In genomic region chr7:142956951-142957623, GRCh38 we compare ENCODE assay signal across 21 cellular contexts. TPM values are rescaled to one million over a fixed set of nuclear protein-coding genes. Genes with fewer than 3 reads are reported as not detected.
DNase-seq lines count a peak whose midpoint lies in the region; ATAC-seq, FAIRE-seq and TF ChIP-seq lines count a peak whose summit lies in the region.
"Had no signal": no experiment of that assay in that cellular context is flagged by ENCODE, and none has a peak within 500 bp of the region (broad histone marks: within the 10 kb centered on the region; RNA-seq: fewer than 3 reads in every experiment).

No MANE protein-coding gene starts in this region.

- TF ChIP-seq EP300 in A549 (IDR thresholded peaks at IDR 0.05), result no peak

- H3K27me3 ChIP-seq in HUES6 (ENCODE audit: control insufficient read depth, insufficient read depth, low read length), result no peaks in the 10 kb centered on the region
- H3K27me3 ChIP-seq in left lung, result no peaks in the 10 kb centered on the region
- H3K27me3 ChIP-seq: testis had no signal

- DNase-seq in A549 (ENCODE audit: low read depth in 1 of 2, low spot score in 1 of 2) (peak; percentile 8 to 18), amniotic epithelial cell (ENCODE audit: low read depth) (peak; percentile 87), left lung (no peak), NCI-H2029 treated with DMSO at 0.1 percent for 48 hours (lab: John Stamatoyannopoulos, UW) (no peak), G401 (ENCODE audit: low spot score) (no peak), NCI-H146 (lab: John Stamatoyannopoulos, UW) (no peak)
- DNase-seq: activated CD8-positive, alpha-beta memory T cell treated with anti-CD3 and anti-CD28 coated beads, Interleukin-2, amount 50 U/mL, for 48 hours; cerebellar nuclear complex; HCEC 1CT; hippocampal formation; Karpas-422; midbrain; NCI-H2081 treated with DMSO at 0.1 percent for 48 hours; stimulated activated CD4-positive, alpha-beta T cell treated with anti-CD3 and anti-CD28 coated beads, Interleukin-15, amount 100 ng/mL, for 24 hours; testis had no signal

- TF ChIP-seq RAD21 in A549 (conservative IDR thresholded peaks at IDR 0.05 in 1 of 2, IDR thresholded peaks at IDR 0.05 in 1 of 2), result no peak

- H3K4me3 ChIP-seq in A549 (no peak overlapping the region), HUES6 (ENCODE audit: low read depth, low read length) (no peak overlapping the region; the same call in 1 of the 2 replicates), left lung (no peak overlapping the region)
- H3K4me3 ChIP-seq: testis had no signal

- in situ Hi-C loops in G401 (cut with HindIII; ENCODE audit: low sequenced_read_pairs), result no loop called here

- H3K9me3 ChIP-seq in A549 (no peaks in the 10 kb centered on the region; the same call in 2 of the 3 replicates), HUES6 (ENCODE audit: control insufficient read depth, insufficient read depth, low read depth, low read length) (peaks cover 15% of the 10 kb centered on the region), left lung (peaks cover 0 to 18% of the 10 kb centered on the region in 2 donors)
- H3K9me3 ChIP-seq: testis had no signal

- ATAC-seq in A549 (peak; percentile 46 to 54; a peak in 3 of 6 replicates), left lung (peak; percentile 80), HG03354 (IDR thresholded peaks at IDR 0.05; ENCODE audit: poor library complexity, severe bottlenecking, unreplicated experiment) (no peak)
- ATAC-seq: activated CD4-positive, CD25-positive, alpha-beta regulatory T cell treated with anti-CD3 and anti-CD28 coated beads, Interleukin-2, amount 50 U/mL, for 24 hours; activated naive CD4-positive, alpha-beta T cell treated with anti-CD3 and anti-CD28 coated beads, Interleukin-2, amount 50 U/mL, for 72 hours had no signal

- 0 out of 3 replicates have a peak, but pooled peaks cover 6% of the 10 kb centered on the region for H3K4me1 ChIP-seq in A549
- H3K4me1 ChIP-seq in HUES6 (ENCODE audit: control insufficient read depth, insufficient read depth, low read length), result peaks cover 34% of the 10 kb centered on the region
- no peaks in the 10 kb centered on the region for H3K4me1 ChIP-seq in left lung

- TF ChIP-seq POLR2A in A549 (IDR thresholded peaks at IDR 0.05; ENCODE audit: low read length), result no peak

- POLR2A ChIA-PET in A549 (lab: Yijun Ruan, JAX), result no interaction called here

- no peak for FAIRE-seq in A549 (lab: Jason Lieb, UNC)

- peak overlapping the region; percentile 8 for H3K9ac ChIP-seq in HUES6 (ENCODE audit: low read length)

- peaks cover 18% of the 10 kb centered on the region; the same call in 1 of the 2 replicates for H3K36me3 ChIP-seq in HUES6 (ENCODE audit: control insufficient read depth, insufficient read depth, low read length)
- no peaks in the 10 kb centered on the region for H3K36me3 ChIP-seq in left lung

- CTCF ChIA-PET in A549 (lab: Yijun Ruan, JAX), result no interaction called here

- 6% methylated on average over 3 of the region's 3 CpGs for WGBS in A549 (ENCODE audit: missing lambda C conversion rate)

- intact Hi-C loops in left lung (cut with DNase I), result no loop called here

- H3K27ac ChIP-seq in A549 (no peak overlapping the region; a peak in 1 of 6 replicates), HUES6 (ENCODE audit: low read depth, low read length) (peak overlapping the region; percentile 49; the same call in 1 of the 2 replicates), left lung (no peak overlapping the region)

- peak overlapping the region; percentile 41; the same call in 1 of the 3 replicates for H3K4me2 ChIP-seq in A549

- no peak for TF ChIP-seq CTCF in A549 (IDR thresholded peaks at IDR 0.05)
- no peak for TF ChIP-seq CTCF in left lung (IDR thresholded peaks at IDR 0.05)

TF ChIP-seq in A549, 52 proteins besides CTCF, POLR2A, EP300 and RAD21:
- TF ChIP-seq ZNF302 (CRISPR knock-in tag; IDR thresholded peaks at IDR 0.05) (no peak), FOSB (CRISPR knock-in tag; IDR thresholded peaks at IDR 0.05) (no peak), RARB (CRISPR knock-in tag; IDR thresholded peaks at IDR 0.05) (no peak)
TF ChIP-seq in A549: peak in this region for 0.

RNA-seq across cellular contexts. Expression of gene KEL, which starts 5.1 kb away (rescaled TPM):
- polyA plus RNA-seq in A549 (2011; rRNA removed) (0.14 and 0.33 TPM in 2 replicates), A549 (2017; fragmentation: RNase III; extraction: RNeasy Plus Mini Kit Qiagen cat#74134 plus additional on column Dnase treatment) (not detected in 3 replicates)
- polyA plus RNA-seq in A549 (2012; cell fraction: cytosol; rRNA removed), result 0.01 TPM in 2 replicates
- polyA plus RNA-seq in A549 (2012; cell fraction: nucleus; rRNA removed), result 0.15 and 0.16 TPM in 2 replicates
- not detected in 2 replicates for polyA minus RNA-seq in A549 (2011; rRNA and poly(A)+ RNA removed)
- total RNA-seq in left lung, result under 1 TPM; 0.58 to 0.96 TPM
- not detected in 2 replicates for total RNA-seq in G401 (2014; rRNA removed; shearing (Covaris generic))

RNA-seq across cellular contexts. Expression of gene LLCFC1, which starts 17.8 kb away (rescaled TPM):
- polyA plus RNA-seq in A549 (2011; rRNA removed), result not detected in 2 replicates
- not detected in 2 replicates for polyA plus RNA-seq in A549 (2012; cell fraction: cytosol; rRNA removed)
- polyA plus RNA-seq in A549 (2012; cell fraction: nucleus; rRNA removed), result not detected in 2 replicates
- polyA plus RNA-seq in A549 (2017; fragmentation: RNase III; extraction: RNeasy Plus Mini Kit Qiagen cat#74134 plus additional on column Dnase treatment), result not detected in 3 replicates
- polyA minus RNA-seq in A549 (2011; rRNA and poly(A)+ RNA removed), result not detected in 2 replicates
- under 1 TPM in 1 of 2 donors, not detected in 1; 0.37 TPM for total RNA-seq in left lung
- not detected in 2 replicates for total RNA-seq in G401 (2014; rRNA removed; shearing (Covaris generic))
- total RNA-seq: activated naive CD4-positive, alpha-beta T cell treated with anti-CD3 and anti-CD28 coated beads, Interleukin-2, amount 50 U/mL, for 72 hours; posterior vena cava had no signal
- polyA plus RNA-seq: esophagus had no signal

RNA-seq across cellular contexts. Expression of gene TRPV5, which starts 23.5 kb away (rescaled TPM):
- polyA plus RNA-seq in A549 (2011; rRNA removed), result not detected in 2 replicates
- not detected in 2 replicates for polyA plus RNA-seq in A549 (2012; cell fraction: cytosol; rRNA removed)
- 0.02 TPM in 1 of 2 replicates, not detected in the other for polyA plus RNA-seq in A549 (2012; cell fraction: nucleus; rRNA removed)
- not detected in 3 replicates for polyA plus RNA-seq in A549 (2017; fragmentation: RNase III; extraction: RNeasy Plus Mini Kit Qiagen cat#74134 plus additional on column Dnase treatment)
- not detected in 2 replicates for polyA minus RNA-seq in A549 (2011; rRNA and poly(A)+ RNA removed)
- not detected for total RNA-seq in left lung
- total RNA-seq in G401 (2014; rRNA removed; shearing (Covaris generic)), result not detected in 2 replicates
- total RNA-seq: activated naive CD4-positive, alpha-beta T cell treated with anti-CD3 and anti-CD28 coated beads, Interleukin-2, amount 50 U/mL, for 72 hours; posterior vena cava had no signal
- polyA plus RNA-seq: esophagus had no signal

Comparison
In these comparisons a context has a peak if more than half of its experiments do, and no peak if none do; other contexts are left out.
1. DNase-seq: peak in A549 (2 of 2) and amniotic epithelial cell (single experiment); none in left lung (0 of 2), NCI-H2029 treated with DMSO at 0.1 percent for 48 hours (single experiment), G401 (single experiment) and NCI-H146 (single experiment).